ENCODE assay signal across 1 cellular context in the genomic region with DNA sequence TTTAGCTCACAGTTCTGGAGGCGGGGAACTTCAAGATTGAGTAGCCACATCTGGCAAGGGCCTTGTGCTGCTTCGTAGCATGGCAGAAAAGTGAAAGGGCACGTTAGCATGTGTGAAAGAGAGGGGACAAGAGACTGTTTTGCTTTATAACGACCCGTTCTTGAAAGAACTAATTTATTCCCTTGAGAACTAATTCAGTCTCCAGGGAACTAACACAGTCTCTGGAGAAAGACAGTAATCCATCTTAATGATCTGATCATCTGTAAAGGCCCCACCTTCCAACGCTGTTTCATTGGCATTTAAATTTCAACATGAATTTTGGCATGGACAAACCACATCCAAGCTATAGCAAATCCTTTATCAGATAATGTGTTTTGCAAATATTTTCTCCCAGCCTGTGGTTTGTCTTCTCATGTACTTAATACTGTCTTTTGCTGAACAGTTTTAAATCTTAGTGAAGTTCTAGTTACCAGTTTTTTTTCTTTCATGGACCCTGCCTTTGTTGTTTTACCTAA.
TF ChIP-seq lines count a peak whose summit lies in the region.

No MANE protein-coding gene starts in this region.

TF ChIP-seq in GM12878, 131 proteins besides CTCF, POLR2A, EP300 and RAD21:
- TF ChIP-seq MEF2B (IDR thresholded peaks at IDR 0.05; ENCODE audit: partially characterized antibody, poor library complexity, severe bottlenecking) (peak; percentile 41), RFX5 (IDR thresholded peaks at IDR 0.05; ENCODE audit: low read depth, low read length) (no peak), CBX5 (IDR thresholded peaks at IDR 0.05; ENCODE audit: low read depth) (no peak), STAT1 (conservative IDR thresholded peaks at IDR 0.05) (no peak), KLF5 (IDR thresholded peaks at IDR 0.05; ENCODE audit: partially characterized antibody) (no peak), SREBF1 (IDR thresholded peaks at IDR 0.05; ENCODE audit: low read length) (no peak), ELK1 (IDR thresholded peaks at IDR 0.05; ENCODE audit: low read depth, low read length) (no peak)
- TF ChIP-seq, protein P1, sequence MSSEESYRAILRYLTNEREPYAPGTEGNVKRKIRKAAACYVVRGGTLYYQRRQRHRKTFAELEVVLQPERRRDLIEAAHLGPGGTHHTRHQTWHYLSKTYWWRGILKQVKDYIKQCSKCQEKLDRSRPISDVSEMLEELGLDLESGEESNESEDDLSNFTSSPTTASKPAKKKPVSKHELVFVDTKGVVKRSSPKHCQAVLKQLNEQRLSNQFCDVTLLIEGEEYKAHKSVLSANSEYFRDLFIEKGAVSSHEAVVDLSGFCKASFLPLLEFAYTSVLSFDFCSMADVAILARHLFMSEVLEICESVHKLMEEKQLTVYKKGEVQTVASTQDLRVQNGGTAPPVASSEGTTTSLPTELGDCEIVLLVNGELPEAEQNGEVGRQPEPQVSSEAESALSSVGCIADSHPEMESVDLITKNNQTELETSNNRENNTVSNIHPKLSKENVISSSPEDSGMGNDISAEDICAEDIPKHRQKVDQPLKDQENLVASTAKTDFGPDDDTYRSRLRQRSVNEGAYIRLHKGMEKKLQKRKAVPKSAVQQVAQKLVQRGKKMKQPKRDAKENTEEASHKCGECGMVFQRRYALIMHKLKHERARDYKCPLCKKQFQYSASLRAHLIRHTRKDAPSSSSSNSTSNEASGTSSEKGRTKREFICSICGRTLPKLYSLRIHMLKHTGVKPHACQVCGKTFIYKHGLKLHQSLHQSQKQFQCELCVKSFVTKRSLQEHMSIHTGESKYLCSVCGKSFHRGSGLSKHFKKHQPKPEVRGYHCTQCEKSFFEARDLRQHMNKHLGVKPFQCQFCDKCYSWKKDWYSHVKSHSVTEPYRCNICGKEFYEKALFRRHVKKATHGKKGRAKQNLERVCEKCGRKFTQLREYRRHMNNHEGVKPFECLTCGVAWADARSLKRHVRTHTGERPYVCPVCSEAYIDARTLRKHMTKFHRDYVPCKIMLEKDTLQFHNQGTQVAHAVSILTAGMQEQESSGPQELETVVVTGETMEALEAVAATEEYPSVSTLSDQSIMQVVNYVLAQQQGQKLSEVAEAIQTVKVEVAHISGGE (CRISPR knock-in tag; IDR thresholded peaks at IDR 0.05), result no peak
TF ChIP-seq in GM12878: peak in this region for 1.
